8 cellular contexts compared by ENCODE assay signal in the genomic region with DNA sequence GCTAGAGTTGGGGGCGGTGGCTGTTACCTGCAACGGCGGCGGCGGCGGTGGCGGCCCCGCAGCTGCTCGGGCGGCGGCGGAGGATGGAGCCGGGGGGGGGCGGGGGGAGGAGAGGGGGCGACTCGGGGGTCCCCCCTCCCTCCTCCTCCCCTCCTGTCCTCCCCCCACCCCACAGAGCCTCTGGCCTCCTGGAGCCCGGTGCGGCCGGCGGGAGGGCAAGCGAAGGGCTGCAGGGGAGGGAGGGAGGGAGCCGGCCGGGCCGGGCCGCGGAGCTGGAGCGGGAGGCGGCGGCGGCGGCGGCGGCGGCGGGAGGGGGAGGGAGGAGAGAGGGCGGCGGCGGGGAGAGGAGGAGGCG. TPM values are rescaled to one million over a fixed set of nuclear protein-coding genes. Genes with fewer than 3 reads are reported as not detected.
A peak's percentile ranks its signal among the peaks of the same experiment; 100 is the strongest.
DNase-seq lines count a peak whose midpoint lies in the region; ATAC-seq and TF ChIP-seq lines count a peak whose summit lies in the region.

A gene (minus strand): TSS at position 231 of the 355 bp plus-strand sequence. CDS start 7,073 bp downstream, outside the sequence.

- peaks cover 2% of the 10 kb centered on the region for H3K4me1 ChIP-seq in psoas muscle

- H3K4me3 ChIP-seq in psoas muscle = peak within 1 kb of the TSS; percentile 86

- ATAC-seq in left cardiac atrium = peak; percentile 86 to 91
- peak; percentile 82 to 86 (median 84) for ATAC-seq in psoas muscle
- ATAC-seq in HG03196 (IDR thresholded peaks at IDR 0.05; ENCODE audit: unreplicated experiment) = no peak

- peak within 1 kb of the TSS; percentile 92 for H3K27ac ChIP-seq in psoas muscle

- H3K36me3 Mint-ChIP-seq in activated CD4-positive, alpha-beta T cell treated with anti-CD3 and anti-CD28 coated beads, Interleukin-2, amount 10 ng/mL, durations not matched to agents 7 days and 5 days (ENCODE audit: low read depth) = peaks cover 3% of the 10 kb centered on the region
- no peaks in the 10 kb centered on the region for H3K36me3 Mint-ChIP-seq in activated naive CD8-positive, alpha-beta T cell

- H3K9me3 ChIP-seq in psoas muscle = no peaks in the 10 kb centered on the region

- no peak for DNase-seq in activated CD4-positive, alpha-beta T cell treated with anti-CD3 and anti-CD28 coated beads, Interleukin-2, amount 10 ng/mL, durations not matched to agents 7 days and 5 days
- DNase-seq in activated CD4-positive, alpha-beta T cell treated with anti-CD3 and anti-CD28 coated beads for 1 hour = no peak
- DNase-seq in left cardiac atrium = no peak
- DNase-seq in psoas muscle = no peak
- DNase-seq in medulla oblongata (ENCODE audit: extremely low spot score) = no peak
- DNase-seq in cortex of kidney (lab: John Stamatoyannopoulos, UW) = no peak

- peaks cover 26% of the 10 kb centered on the region for H3K4me1 Mint-ChIP-seq in activated CD4-positive, alpha-beta T cell treated with anti-CD3 and anti-CD28 coated beads, Interleukin-2, amount 10 ng/mL, durations not matched to agents 7 days and 5 days
- peaks cover 42% of the 10 kb centered on the region for H3K4me1 Mint-ChIP-seq in activated naive CD8-positive, alpha-beta T cell (ENCODE audit: low read depth)

- H3K27me3 ChIP-seq in psoas muscle (ENCODE audit: insufficient read depth in 3 of 3, low read length in 2 of 3) = no peaks in the 10 kb centered on the region

- WGBS in psoas muscle, 3 donors = 0 to 1% methylated on average over 1 to 29 of the region's 39 CpGs; no CpG with 5 or more reads in 1 of the 3 donors

- POLR2A ChIA-PET in activated CD4-positive, alpha-beta T cell treated with anti-CD3 and anti-CD28 coated beads, Interleukin-2, amount 10 ng/mL, durations not matched to agents 7 days and 5 days (lab: Charles Lee) = no interaction called here

- intact Hi-C loops in left cardiac atrium (cut with DNase I) = loop anchor here in 1 of 2 donors (10.0 kb wide), 1 partner anchor 195 kb away; no protein-coding TSS in a partner anchor
- intact Hi-C loops in psoas muscle (cut with DNase I) = loop anchor here in 1 of 2 donors (5.0 to 10.0 kb wide), 2 partner anchors 192 to 425 kb away; no protein-coding TSS in a partner anchor

- H3K27ac Mint-ChIP-seq in activated CD4-positive, alpha-beta T cell treated with anti-CD3 and anti-CD28 coated beads, Interleukin-2, amount 10 ng/mL, durations not matched to agents 7 days and 5 days = peak within 1 kb of the TSS; percentile 94
- H3K27ac Mint-ChIP-seq in activated naive CD8-positive, alpha-beta T cell = peak within 1 kb of the TSS; percentile 97

- TF ChIP-seq CTCF in psoas muscle (IDR thresholded peaks at IDR 0.05) = no peak

- peaks cover 23% of the 10 kb centered on the region for H3K27me3 Mint-ChIP-seq in activated CD4-positive, alpha-beta T cell treated with anti-CD3 and anti-CD28 coated beads, Interleukin-2, amount 10 ng/mL, durations not matched to agents 7 days and 5 days
- H3K27me3 Mint-ChIP-seq in activated naive CD8-positive, alpha-beta T cell = no peaks in the 10 kb centered on the region

- CTCF ChIA-PET in activated CD4-positive, alpha-beta T cell treated with anti-CD3 and anti-CD28 coated beads, Interleukin-2, amount 10 ng/mL, durations not matched to agents 7 days and 5 days (lab: Charles Lee) = no interaction called here

- H3K4me3 Mint-ChIP-seq in activated CD4-positive, alpha-beta T cell treated with anti-CD3 and anti-CD28 coated beads, Interleukin-2, amount 10 ng/mL, durations not matched to agents 7 days and 5 days = peak within 1 kb of the TSS; percentile 89
- H3K4me3 Mint-ChIP-seq in activated naive CD8-positive, alpha-beta T cell = peak within 1 kb of the TSS; percentile 95

- no peaks in the 10 kb centered on the region for H3K36me3 ChIP-seq in psoas muscle (ENCODE audit: insufficient read depth in 1 of 2, low read depth in 1 of 2)

- no peaks in the 10 kb centered on the region for H3K9me3 Mint-ChIP-seq in activated CD4-positive, alpha-beta T cell treated with anti-CD3 and anti-CD28 coated beads, Interleukin-2, amount 10 ng/mL, durations not matched to agents 7 days and 5 days
- no peaks in the 10 kb centered on the region for H3K9me3 Mint-ChIP-seq in activated naive CD8-positive, alpha-beta T cell (ENCODE audit: low read depth)

RNA-seq across cellular contexts. Expression of the gene that starts here (rescaled TPM):
- total RNA-seq in activated CD4-positive, alpha-beta T cell treated with anti-CD3 and anti-CD28 coated beads, Interleukin-2, amount 10 ng/mL, durations not matched to agents 7 days and 5 days = 10 to 100 TPM; 28.3 to 31.5 TPM
- total RNA-seq in left cardiac atrium (10 to 100 TPM; 27.6 to 42.9 TPM), psoas muscle (10 to 100 TPM in 3 of 4 donors, 1 to 10 TPM in 1; 9.8 to 25.1 (median 14.1) TPM)
- polyA plus RNA-seq in psoas muscle = 1 to 10 TPM; 3.3 to 3.7 (median 3.5) TPM
